Comparison of ENCODE assay signal across 8 cellular contexts in genomic region chr10:29535012-29535777, GRCh38.
A peak's percentile ranks its signal among the peaks of the same experiment; 100 is the strongest.
DNase-seq lines count a peak whose midpoint lies in the region; ATAC-seq, FAIRE-seq and TF ChIP-seq lines count a peak whose summit lies in the region.

No MANE protein-coding gene starts in this region.

- H3K36me3 Mint-ChIP-seq in Calu3 (ENCODE audit: insufficient read depth, unreplicated experiment): peaks cover 50% of the 10 kb centered on the region
- peaks cover 0 to 55% (median 17%) of the 10 kb centered on the region in 5 donors for H3K36me3 Mint-ChIP-seq in naive thymus-derived CD4-positive, alpha-beta T cell

- no peaks in the 10 kb centered on the region for H3K27me3 ChIP-seq in naive thymus-derived CD4-positive, alpha-beta T cell (ENCODE audit: control insufficient read depth in 2 of 2, insufficient read depth in 2 of 2, low read length in 2 of 2)

- peaks cover 0 to 15% (median 0%) of the 10 kb centered on the region in 3 experiments for H3K36me3 ChIP-seq in naive thymus-derived CD4-positive, alpha-beta T cell (ENCODE audit: control insufficient read depth in 2 of 3, insufficient read depth in 3 of 3, low read length in 3 of 3)

- no peaks in the 10 kb centered on the region for H3K9me3 ChIP-seq in naive thymus-derived CD4-positive, alpha-beta T cell (ENCODE audit: control insufficient read depth in 2 of 3, low read length in 3 of 3)

- intact Hi-C loops in Calu3 (cut with micrococcal nuclease; ENCODE audit: unreplicated experiment): loop anchor here (5.0 to 10.0 kb wide), 2 partner anchors 57 to 200 kb away; no protein-coding TSS in a partner anchor
- intact Hi-C loops in naive thymus-derived CD4-positive, alpha-beta T cell (cut with micrococcal nuclease): no loop called here

- H3K9me3 Mint-ChIP-seq in Calu3 (ENCODE audit: low read depth, unreplicated experiment): no peaks in the 10 kb centered on the region
- H3K9me3 Mint-ChIP-seq in naive thymus-derived CD4-positive, alpha-beta T cell: no peaks in the 10 kb centered on the region

- FAIRE-seq in endometrium (lab: Jason Lieb, UNC): peak; percentile 88

- ATAC-seq in GM18519 (IDR thresholded peaks at IDR 0.05; ENCODE audit: low FRiP score, unreplicated experiment): no peak
- ATAC-seq in naive thymus-derived CD4-positive, alpha-beta T cell: no peak

- POLR2A ChIA-PET in naive thymus-derived CD4-positive, alpha-beta T cell (lab: Charles Lee): no interaction called here

- H3K4me3 ChIP-seq in naive thymus-derived CD4-positive, alpha-beta T cell (ENCODE audit: low read length): no peak overlapping the region

- no peaks in the 10 kb centered on the region for H3K4me1 ChIP-seq in naive thymus-derived CD4-positive, alpha-beta T cell (ENCODE audit: control insufficient read depth in 2 of 2, insufficient read depth in 2 of 2, low read length in 2 of 2)

- no TSS peak for BruUV-seq in Calu3 (replicated peaks; lab: Mats Ljungman, UMichigan)

- H3K27ac ChIP-seq in naive thymus-derived CD4-positive, alpha-beta T cell (ENCODE audit: low read depth, low read length): no peak overlapping the region

- peak; percentile 74 for TF ChIP-seq CTCF in Calu3 (IDR thresholded peaks at IDR 0.05; ENCODE audit: unreplicated experiment)

- peak overlapping the region; percentile 62 for H3K4me3 Mint-ChIP-seq in Calu3 (ENCODE audit: low read depth, unreplicated experiment)
- H3K4me3 Mint-ChIP-seq in naive thymus-derived CD4-positive, alpha-beta T cell: no peak overlapping the region

- DNase-seq in Calu3 (peak; percentile 93), NCI-H526 (lab: John Stamatoyannopoulos, UW) (peak; percentile 43 to 63), mucosa of gallbladder (ENCODE audit: low spot score) (peak; percentile 60), activated gamma-delta T cell (lab: John Stamatoyannopoulos, UW) (no peak)
- DNase-seq in activated naive CD4-positive, alpha-beta T cell treated with anti-CD3 and anti-CD28 coated beads, Interleukin-2, amount 50 U/mL, for 16 hours: no peak
- DNase-seq in naive thymus-derived CD4-positive, alpha-beta T cell: no peak

- peaks cover 52% of the 10 kb centered on the region for H3K4me1 Mint-ChIP-seq in Calu3 (ENCODE audit: low read depth, unreplicated experiment)
- H3K4me1 Mint-ChIP-seq in naive thymus-derived CD4-positive, alpha-beta T cell: peaks cover 0 to 17% (median 6%) of the 10 kb centered on the region in 7 donors

- H3K27me3 Mint-ChIP-seq in Calu3 (ENCODE audit: unreplicated experiment): no peaks in the 10 kb centered on the region
- no peaks in the 10 kb centered on the region for H3K27me3 Mint-ChIP-seq in naive thymus-derived CD4-positive, alpha-beta T cell

- peak overlapping the region; percentile 90 for H3K27ac Mint-ChIP-seq in Calu3 (ENCODE audit: unreplicated experiment)
- peak overlapping the region in 3 of 9 donors; percentile 23 to 51 (median 28) for H3K27ac Mint-ChIP-seq in naive thymus-derived CD4-positive, alpha-beta T cell

- CTCF ChIA-PET in Calu3 (lab: Charles Lee): interaction anchor here (0.6 to 1.6 kb wide), 13 partner anchors 10 to 182 kb away, joined by 3 to 16 read pairs (median 3); no protein-coding TSS in a partner anchor
- CTCF ChIA-PET in naive thymus-derived CD4-positive, alpha-beta T cell (lab: Charles Lee): no interaction called here

Comparison
In these comparisons a context has a peak if more than half of its experiments do, and no peak if none do; other contexts are left out.
1. DNase-seq: peak in Calu3 (single experiment), NCI-H526 (2 of 2) and mucosa of gallbladder (single experiment); none in activated naive CD4-positive, alpha-beta T cell treated with anti-CD3 and anti-CD28 coated beads, Interleukin-2, amount 50 U/mL, for 16 hours (single experiment), activated gamma-delta T cell (single experiment) and naive thymus-derived CD4-positive, alpha-beta T cell (0 of 9).